In the genomic region with DNA sequence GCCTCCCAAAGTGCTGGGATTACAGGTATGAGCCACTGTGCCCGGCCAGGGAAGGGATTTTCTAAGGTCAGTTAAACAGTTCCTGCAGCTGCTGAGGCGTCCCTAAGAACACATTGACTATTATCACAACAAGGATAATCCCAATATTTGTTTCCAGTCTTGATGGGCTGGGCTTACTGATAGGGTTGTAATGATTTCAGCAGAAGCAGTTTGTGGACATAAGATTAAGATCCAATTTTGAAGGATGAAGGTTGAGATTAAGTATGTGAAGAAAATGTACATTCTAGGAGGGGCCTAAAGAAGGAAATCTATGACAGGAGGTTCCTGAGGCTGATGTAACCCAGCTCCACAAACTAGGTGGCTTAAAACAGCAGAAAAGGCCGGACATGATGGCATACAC, we compare ENCODE assay signal across 25 cellular contexts. TPM values are rescaled to one million over a fixed set of nuclear protein-coding genes. Genes with fewer than 3 reads are reported as not detected.
"Had no signal": no experiment of that assay in that cellular context is flagged by ENCODE, and none has a peak within 500 bp of the region (broad histone marks: within the 10 kb centered on the region; RNA-seq: fewer than 3 reads in every experiment).

No MANE protein-coding gene starts in this region.

- FAIRE-seq: pancreas, small intestine had no signal

- H3K27me3 ChIP-seq: pancreas, uterus had no signal

- H3K36me3 ChIP-seq: left ventricle myocardium inferior, pancreas, prostate gland, spleen, tibial nerve, uterus had no signal

- ATAC-seq: naive thymus-derived CD4-positive, alpha-beta T cell; natural killer cell treated with Interleukin-12 subunit alpha and Interleukin-12 subunit beta and Interleukin-15 and Interleukin-18, amount 100 ng/mL, for 72 hours; pancreas; right cardiac atrium; sciatic nerve; stimulated activated effector memory CD8-positive, alpha-beta T cell treated with anti-CD3 and anti-CD28 coated beads, Interleukin-12 subunit alpha, Interleukin-12 subunit beta, amount 100 ng/mL, for 72 hours had no signal

- DNase-seq: hypothalamus; islet precursor cell; left ventricle myocardium inferior; mesendoderm; naive thymus-derived CD4-positive, alpha-beta T cell; pancreas; posterior cingulate gyrus; retina; right cardiac atrium; small intestine; spleen; stimulated activated CD4-positive, alpha-beta T cell treated with anti-CD3 and anti-CD28 coated beads, Interleukin-4, amount 100 ng/mL, for 24 hours; stimulated activated naive CD4-positive, alpha-beta T cell; uterus had no signal

- H3K4me3 ChIP-seq: left ventricle myocardium inferior, lung, pancreas, prostate gland, spleen, tibial nerve, uterus had no signal

- H3K4me1 ChIP-seq: left ventricle myocardium inferior, pancreas, prostate gland, spleen, tibial nerve, uterus had no signal

- H3K9me3 ChIP-seq: pancreas, prostate gland, uterus had no signal

- H3K27ac ChIP-seq: left ventricle myocardium inferior, pancreas, prostate gland, spleen, tibial nerve, uterus had no signal

RNA-seq across cellular contexts. Expression of a gene that starts 44.8 kb away (rescaled TPM):
- total RNA-seq: myocyte, spleen, subcutaneous adipose tissue had no signal
- polyA plus RNA-seq: naive thymus-derived CD4-positive, alpha-beta T cell had no signal

RNA-seq across cellular contexts. Expression of a gene that starts 50.4 kb away (rescaled TPM):
- total RNA-seq: left ventricle myocardium inferior, lower leg skin, mesothelial cell of epicardium, myocyte, right cardiac atrium, sciatic nerve, subcutaneous adipose tissue, tibial nerve, uterus had no signal
- polyA plus RNA-seq: neural cell, right cardiac atrium had no signal
